ENCODE assay signal across 8 cellular contexts in genomic region chr3:12840591-12841084, GRCh38. TPM values are rescaled to one million over a fixed set of nuclear protein-coding genes. Genes with fewer than 3 reads are reported as not detected.
DNase-seq lines count a peak whose midpoint lies in the region; ATAC-seq and TF ChIP-seq lines count a peak whose summit lies in the region.

No MANE protein-coding gene starts in this region.

- H3K36me3 ChIP-seq in HUES64 (ENCODE audit: insufficient read depth, low read length), result peaks cover 51% of the 10 kb centered on the region

- ATAC-seq in GM18909 (IDR thresholded peaks at IDR 0.05; ENCODE audit: poor library complexity, unreplicated experiment), result peak; percentile 17
- peak; percentile 10 to 20 for ATAC-seq in naive B cell (ENCODE audit: low read depth in 2 of 2)
- no peak for ATAC-seq in HG02610 (IDR thresholded peaks at IDR 0.05; ENCODE audit: unreplicated experiment)

- H3K9ac ChIP-seq in HUES64 (ENCODE audit: low read depth, low read length), result peak overlapping the region; percentile 99

- no peak for TF ChIP-seq CTCF in choroid plexus epithelial cell (conservative IDR thresholded peaks at IDR 0.05; ENCODE audit: low read depth, low read length)

- H3K27me3 Mint-ChIP-seq in naive B cell, result no peaks in the 10 kb centered on the region

- DNase-seq in choroid plexus epithelial cell (ENCODE audit: low read depth) (peak; percentile 14), naive B cell (no peak), DMS79 treated with DMSO at 0.1 percent for 48 hours (lab: John Stamatoyannopoulos, UW) (no peak), NCI-H1694 treated with DMSO at 0.1 percent for 48 hours (lab: John Stamatoyannopoulos, UW) (no peak)
- DNase-seq in effector CD4-positive, alpha-beta T cell, result no peak

- H3K4me1 ChIP-seq in HUES64 (ENCODE audit: insufficient read depth, low read length), result peaks cover 17% of the 10 kb centered on the region

- H3K27ac Mint-ChIP-seq in naive B cell, result peak overlapping the region; percentile 99 to 100 (median 100)

- peak overlapping the region; percentile 91 for H3K27ac ChIP-seq in HUES64 (ENCODE audit: low read depth, low read length)

- no peaks in the 10 kb centered on the region for H3K27me3 ChIP-seq in HUES64 (ENCODE audit: insufficient read depth, low read length)

- peak overlapping the region; percentile 89 to 98 (median 97) for H3K4me3 Mint-ChIP-seq in naive B cell

- H3K9me3 Mint-ChIP-seq in naive B cell, result no peaks in the 10 kb centered on the region

- WGBS in HUES64, result 8% methylated on average over 13 of the region's 13 CpGs

- H3K36me3 Mint-ChIP-seq in naive B cell, result peaks cover 8 to 22% of the 10 kb centered on the region in 2 donors

- H3K9me3 ChIP-seq in HUES64 (ENCODE audit: insufficient read depth, low read depth, low read length), result no peaks in the 10 kb centered on the region

- H3K4me1 Mint-ChIP-seq in naive B cell, result peaks cover 18 to 49% (median 36%) of the 10 kb centered on the region in 3 donors

- peak overlapping the region; percentile 84 for H3K4me3 ChIP-seq in HUES64 (ENCODE audit: low read length)
- H3K4me3 ChIP-seq in choroid plexus epithelial cell (ENCODE audit: low read depth, low read length), result peak overlapping the region; percentile 95

RNA-seq across cellular contexts. Expression of gene RPL32, which starts 0.7 kb away (rescaled TPM):
- polyA plus RNA-seq in HUES64 (2013, experiment 1 of 2), result 2,225 TPM
- 2,422 TPM for polyA plus RNA-seq in HUES64 (2013, experiment 2 of 2)
- 1,000 to 10,000 TPM; 1,322 to 3,271 (median 2,987) TPM for polyA plus RNA-seq in naive B cell (ENCODE audit: low read depth in 6 of 6)

RNA-seq across cellular contexts. Expression of gene CAND2, which starts 44.2 kb away (rescaled TPM):
- polyA plus RNA-seq in HUES64 (2013, experiment 1 of 2), result 5.2 TPM
- polyA plus RNA-seq in HUES64 (2013, experiment 2 of 2), result 7.2 TPM
- under 1 TPM in 5 of 6 donors, not detected in 1; 0.12 to 0.61 (median 0.49) TPM for polyA plus RNA-seq in naive B cell (ENCODE audit: low read depth in 6 of 6)
